In the genomic region with DNA sequence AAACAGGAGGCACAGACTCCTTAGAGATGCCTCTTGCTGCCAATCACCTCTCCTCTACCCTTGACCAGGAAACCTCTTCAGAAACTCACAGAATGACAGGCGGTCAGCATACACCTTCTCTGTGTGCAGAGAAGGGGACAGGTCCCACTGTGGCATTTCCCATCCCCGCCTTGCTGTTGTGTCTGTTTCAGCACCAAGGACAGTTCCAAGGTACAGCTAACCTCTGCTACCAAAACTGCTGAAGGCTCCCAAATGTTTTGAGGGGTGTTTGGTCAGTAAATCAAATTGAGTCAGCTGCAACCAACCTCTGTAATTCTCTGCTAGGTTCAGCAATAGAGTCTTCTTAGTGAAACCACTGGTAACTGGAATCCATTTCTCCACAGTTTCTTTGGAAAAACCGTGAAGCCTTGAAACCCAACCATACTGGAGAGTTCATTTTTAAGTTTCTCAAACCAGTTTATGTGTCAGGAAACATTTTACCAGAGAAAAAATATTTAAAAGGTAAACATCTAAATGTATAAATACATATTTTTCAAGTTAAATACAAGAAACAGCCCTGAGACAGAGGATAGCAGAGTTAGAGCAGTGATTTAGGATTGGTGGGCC, we compare ENCODE assay signal across 10 cellular contexts.
DNase-seq lines count a peak whose midpoint lies in the region; ATAC-seq, FAIRE-seq and TF ChIP-seq lines count a peak whose summit lies in the region.
"Had no signal": no experiment of that assay in that cellular context is flagged by ENCODE, and none has a peak within 500 bp of the region (broad histone marks: within the 10 kb centered on the region; RNA-seq: fewer than 3 reads in every experiment).

No MANE protein-coding gene starts in this region.

- H3K27me3 Mint-ChIP-seq in activated CD4-positive, alpha-beta memory T cell treated with anti-CD3 and anti-CD28 coated beads for 36 hours: peaks cover 7% of the 10 kb centered on the region

- no peaks in the 10 kb centered on the region for H3K36me3 Mint-ChIP-seq in activated CD4-positive, alpha-beta memory T cell treated with anti-CD3 and anti-CD28 coated beads for 36 hours
- H3K36me3 Mint-ChIP-seq: activated naive CD4-positive, alpha-beta T cell treated with anti-CD3 and anti-CD28 coated beads, Interleukin-2, amount 50 U/mL, for 72 hours had no signal

- no peak overlapping the region for H3K27ac ChIP-seq in kidney (ENCODE audit: low read depth in 2 of 2, low read length in 2 of 2)

- DNase-seq in CD1c-positive myeloid dendritic cell (ENCODE audit: extremely low spot score): peak; percentile 1
- peak; percentile 1 for DNase-seq in HFF-Myc (ENCODE audit: extremely low read depth, low read depth)
- DNase-seq in activated CD4-positive, alpha-beta memory T cell treated with anti-CD3 and anti-CD28 coated beads for 36 hours: peak; percentile 21
- peak; percentile 81 for DNase-seq in iPS-NIHi7 (ENCODE audit: extremely low spot score)
- no peak for DNase-seq in NCI-H82 treated with DMSO at 0.1 percent for 48 hours (lab: John Stamatoyannopoulos, UW; ENCODE audit: unreplicated experiment)
- no peak for DNase-seq in kidney
- DNase-seq in NCI-H2196 (lab: John Stamatoyannopoulos, UW; ENCODE audit: unreplicated experiment): no peak

- H3K4me1 ChIP-seq in kidney (ENCODE audit: control insufficient read depth in 1 of 2, insufficient read depth in 1 of 2, low read depth in 1 of 2, low read length in 2 of 2): no peaks in the 10 kb centered on the region

- no peaks in the 10 kb centered on the region for H3K9me3 ChIP-seq in kidney (ENCODE audit: control insufficient read depth in 1 of 2, low read length in 2 of 2)

- no peaks in the 10 kb centered on the region for H3K9me3 Mint-ChIP-seq in activated CD4-positive, alpha-beta memory T cell treated with anti-CD3 and anti-CD28 coated beads for 36 hours

- POLR2A ChIA-PET in activated CD4-positive, alpha-beta memory T cell treated with anti-CD3 and anti-CD28 coated beads for 36 hours (lab: Charles Lee): interaction anchor here (0.7 kb wide), 1 partner anchor 76 kb away, joined by 3 read pairs; no protein-coding TSS in a partner anchor

- H3K4me1 Mint-ChIP-seq in activated CD4-positive, alpha-beta memory T cell treated with anti-CD3 and anti-CD28 coated beads for 36 hours (ENCODE audit: low read depth): no peaks in the 10 kb centered on the region

- no peak overlapping the region for H3K9ac ChIP-seq in kidney (ENCODE audit: low read length in 2 of 2)

- no peak overlapping the region for H3K27ac Mint-ChIP-seq in activated CD4-positive, alpha-beta memory T cell treated with anti-CD3 and anti-CD28 coated beads for 36 hours
- H3K27ac Mint-ChIP-seq: activated naive CD4-positive, alpha-beta T cell treated with anti-CD3 and anti-CD28 coated beads, Interleukin-2, amount 50 U/mL, for 72 hours had no signal

- no peak for TF ChIP-seq CTCF in HFF-Myc (IDR thresholded peaks at IDR 0.05; ENCODE audit: low read depth, low read length, missing control alignments)
- no peak for TF ChIP-seq CTCF in kidney (IDR thresholded peaks at IDR 0.05; ENCODE audit: borderline replicate concordance, extremely low read depth, insufficient read depth)

- H3K4me3 Mint-ChIP-seq in activated CD4-positive, alpha-beta memory T cell treated with anti-CD3 and anti-CD28 coated beads for 36 hours: no peak overlapping the region

- H3K4me3 ChIP-seq in HFF-Myc (replicated peaks; ENCODE audit: low read depth, low read length) (no peak overlapping the region), kidney (ENCODE audit: low read length in 2 of 2) (no peak overlapping the region)
- H3K4me3 ChIP-seq: lung had no signal

- CTCF ChIA-PET in activated CD4-positive, alpha-beta memory T cell treated with anti-CD3 and anti-CD28 coated beads for 36 hours (lab: Charles Lee): no interaction called here

- no peaks in the 10 kb centered on the region for H3K36me3 ChIP-seq in kidney (ENCODE audit: control insufficient read depth in 1 of 2, insufficient read depth in 2 of 2, low read length in 2 of 2)

- no peak for ATAC-seq in GM18868 (IDR thresholded peaks at IDR 0.05; ENCODE audit: unreplicated experiment)
- ATAC-seq: activated naive CD4-positive, alpha-beta T cell treated with anti-CD3 and anti-CD28 coated beads, Interleukin-2, amount 50 U/mL, for 72 hours had no signal

- intact Hi-C loops in activated CD4-positive, alpha-beta memory T cell treated with anti-CD3 and anti-CD28 coated beads for 36 hours (cut with micrococcal nuclease): no loop called here
- intact Hi-C loops in kidney (cut with DNase I): no loop called here

- no peak for FAIRE-seq in kidney (lab: Jason Lieb, UNC)

Comparison
In these comparisons a context has a peak if more than half of its experiments do, and no peak if none do; other contexts are left out.
1. DNase-seq: peak in CD1c-positive myeloid dendritic cell (single experiment), HFF-Myc (single experiment), activated CD4-positive, alpha-beta memory T cell treated with anti-CD3 and anti-CD28 coated beads for 36 hours (single experiment) and iPS-NIHi7 (single experiment); none in NCI-H82 treated with DMSO at 0.1 percent for 48 hours (single experiment), kidney (single experiment) and NCI-H2196 (single experiment).